Comparison of ENCODE assay signal across 18 cellular contexts in genomic region chr12:28032811-28033537, GRCh38.
DNase-seq lines count a peak whose midpoint lies in the region; ATAC-seq and TF ChIP-seq lines count a peak whose summit lies in the region.
"Had no signal": no experiment of that assay in that cellular context is flagged by ENCODE, and none has a peak within 500 bp of the region (broad histone marks: within the 10 kb centered on the region; RNA-seq: fewer than 3 reads in every experiment).

No MANE protein-coding gene starts in this region.

- H3K27ac ChIP-seq in SK-N-MC (0 out of 2 replicates have a peak overlapping the region, but pooled peaks have one; percentile 25), neuronal stem cell (replicated peaks; ENCODE audit: low read length) (no peak overlapping the region)
- H3K27ac ChIP-seq: sigmoid colon, WERI-Rb-1 had no signal

- H3K4me2 ChIP-seq in neuronal stem cell (ENCODE audit: insufficient read depth, low read length, poor library complexity, severe bottlenecking) = no peak overlapping the region

- H3K79me1 ChIP-seq in neuronal stem cell (ENCODE audit: low read depth, low read length) = no peaks in the 10 kb centered on the region

- no CpG with 5 or more reads among the region's 4 CpGs for WGBS in neuronal stem cell (ENCODE audit: extremely low coverage in 2 of 2, insufficient read length in 2 of 2, insufficient replicate concordance in 1 of 2), 2 donors

- no peak for ATAC-seq in HG03432 (IDR thresholded peaks at IDR 0.05; ENCODE audit: unreplicated experiment)
- ATAC-seq: mucosa of descending colon, Panc1 had no signal

- no peak overlapping the region for H2AK5ac ChIP-seq in neuronal stem cell (ENCODE audit: low read depth, low read length)

- H2BK15ac ChIP-seq in neuronal stem cell (ENCODE audit: low read length) = no peak overlapping the region

- no peaks in the 10 kb centered on the region for H3K36me3 ChIP-seq in SK-N-MC (ENCODE audit: insufficient read depth, low read length)
- H3K36me3 ChIP-seq in neuronal stem cell (replicated peaks in 1 of 2; ENCODE audit: control insufficient read depth in 2 of 2, insufficient read depth in 2 of 2, low read length in 2 of 2) = no peaks in the 10 kb centered on the region
- H3K36me3 ChIP-seq: sigmoid colon, WERI-Rb-1 had no signal

- no peak overlapping the region for H3K18ac ChIP-seq in neuronal stem cell (ENCODE audit: low read length)

- no peak for TF ChIP-seq CTCF in epithelial cell of esophagus (IDR thresholded peaks at IDR 0.05; ENCODE audit: insufficient read depth, low read depth, low read length, missing control alignments)

- no peaks in the 10 kb centered on the region for H3K9me3 ChIP-seq in SK-N-MC (ENCODE audit: low read depth, low read length)
- H3K9me3 ChIP-seq in neuronal stem cell (replicated peaks in 1 of 2; ENCODE audit: control insufficient read depth in 2 of 2, insufficient read depth in 1 of 2, low read depth in 1 of 2, low read length in 2 of 2) = no peaks in the 10 kb centered on the region
- H3K9me3 ChIP-seq: mucosa of descending colon, sigmoid colon had no signal

- no peak overlapping the region for H3K4me3 ChIP-seq in SK-N-MC
- no peak overlapping the region for H3K4me3 ChIP-seq in epithelial cell of esophagus (ENCODE audit: low read length)
- no peak overlapping the region for H3K4me3 ChIP-seq in neuronal stem cell (ENCODE audit: low read length in 2 of 2)
- H3K4me3 ChIP-seq: mucosa of descending colon, sigmoid colon had no signal

- no peak overlapping the region for H2BK5ac ChIP-seq in neuronal stem cell (ENCODE audit: low read length)

- no peak overlapping the region for H3K9ac ChIP-seq in SK-N-MC (ENCODE audit: insufficient read length)
- H3K9ac ChIP-seq in neuronal stem cell (ENCODE audit: low read depth, low read length, poor library complexity) = no peak overlapping the region

- peak; percentile 42 for DNase-seq in GM04503 (ENCODE audit: low read depth)
- DNase-seq in SK-N-MC (ENCODE audit: low read depth, low spot score) = no peak
- peak; percentile 95 for DNase-seq in epithelial cell of esophagus (ENCODE audit: low read depth)
- DNase-seq in neuronal stem cell (ENCODE audit: low spot score) = no peak
- no peak for DNase-seq in stimulated activated CD4-positive, alpha-beta T cell treated with anti-CD3 and anti-CD28 coated beads, Interleukin-4, amount 100 ng/mL, for 1 hour
- DNase-seq in COLO668 (lab: John Stamatoyannopoulos, UW; ENCODE audit: unreplicated experiment) = no peak
- no peak for DNase-seq in NCI-H1092 (lab: John Stamatoyannopoulos, UW)
- DNase-seq: amniotic stem cell; MM.1S; mucosa of descending colon; NCI-H2029; NCI-H524 treated with DMSO at 0.1 percent for 48 hours; sigmoid colon; stimulated activated CD4-positive, alpha-beta T cell treated with anti-CD3 and anti-CD28 coated beads, Interleukin-2, amount 100 ng/mL, for 48 hours; T-helper 1 cell; WERI-Rb-1 had no signal

- peak overlapping the region; percentile 43 for H2AFZ ChIP-seq in neuronal stem cell (ENCODE audit: low read length)

- no peak overlapping the region for H2BK12ac ChIP-seq in neuronal stem cell (ENCODE audit: low read length)

- peaks cover 0 to 2% of the 10 kb centered on the region in 2 donors for H3K4me1 ChIP-seq in neuronal stem cell (ENCODE audit: control insufficient read depth in 2 of 2, insufficient read depth in 1 of 2, low read depth in 1 of 2, low read length in 2 of 2)
- H3K4me1 ChIP-seq: sigmoid colon had no signal

- no peak overlapping the region for H3K4ac ChIP-seq in neuronal stem cell (ENCODE audit: low read length)

- no peak overlapping the region for H4K91ac ChIP-seq in neuronal stem cell (ENCODE audit: low read depth, low read length, poor library complexity)

- no peak overlapping the region for H2BK120ac ChIP-seq in neuronal stem cell (ENCODE audit: low read depth, low read length)

- H4K8ac ChIP-seq in neuronal stem cell (ENCODE audit: low read depth, low read length) = no peak overlapping the region

- no peaks in the 10 kb centered on the region for H3K27me3 ChIP-seq in neuronal stem cell (ENCODE audit: control insufficient read depth in 3 of 3, insufficient read depth in 3 of 3, low read depth in 1 of 3, low read length in 3 of 3)
- H3K27me3 ChIP-seq: sigmoid colon had no signal

- no peak overlapping the region for H3K14ac ChIP-seq in neuronal stem cell (ENCODE audit: low read length)

- no peak overlapping the region for H3K23ac ChIP-seq in neuronal stem cell (ENCODE audit: low read depth, low read length, poor library complexity)

Comparison
In these comparisons a context has a peak if more than half of its experiments do, and no peak if none do; other contexts are left out.
1. DNase-seq: peak in GM04503 (single experiment) and epithelial cell of esophagus (single experiment); none in SK-N-MC (single experiment), neuronal stem cell (single experiment), stimulated activated CD4-positive, alpha-beta T cell treated with anti-CD3 and anti-CD28 coated beads, Interleukin-4, amount 100 ng/mL, for 1 hour (single experiment), COLO668 (single experiment) and NCI-H1092 (single experiment).